16 cellular contexts compared by ENCODE assay signal in the genomic region with DNA sequence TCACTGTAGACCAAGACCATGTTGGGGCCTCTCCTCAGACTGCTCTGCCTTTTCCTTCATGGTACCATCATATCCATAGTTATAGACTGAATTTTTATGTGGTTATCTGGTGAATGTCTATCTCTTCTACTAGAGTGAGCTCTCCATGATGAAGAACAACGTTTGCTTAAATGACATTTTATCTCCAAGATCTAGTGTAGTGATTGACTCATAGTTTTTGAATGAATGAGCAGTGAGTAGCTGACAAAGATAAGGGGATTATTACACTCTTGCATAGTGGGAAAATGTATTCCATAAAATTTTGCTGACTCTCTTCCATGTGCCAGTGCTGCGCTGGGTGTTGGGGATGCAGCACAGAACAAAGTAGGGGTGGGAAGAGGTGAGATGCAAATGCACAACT.
"Had no signal": no experiment of that assay in that cellular context is flagged by ENCODE, and none has a peak within 500 bp of the region (broad histone marks: within the 10 kb centered on the region; RNA-seq: fewer than 3 reads in every experiment).

No MANE protein-coding gene starts in this region.

- H3K36me3 Mint-ChIP-seq: activated CD4-positive, alpha-beta memory T cell treated with anti-CD3 and anti-CD28 coated beads for 36 hours; activated naive CD8-positive, alpha-beta T cell had no signal

- H3K27ac Mint-ChIP-seq: activated CD4-positive, alpha-beta memory T cell treated with anti-CD3 and anti-CD28 coated beads for 36 hours; activated naive CD8-positive, alpha-beta T cell had no signal

- H3K4me1 ChIP-seq: suprapubic skin had no signal

- H3K36me3 ChIP-seq: cardiac muscle cell, gastrocnemius medialis, heart right ventricle, left lung, suprapubic skin, upper lobe of right lung had no signal

- H3K4me3 ChIP-seq: cardiac muscle cell, gastrocnemius medialis, heart right ventricle, left lung, suprapubic skin, upper lobe of right lung had no signal

- H3K27ac ChIP-seq: cardiac muscle cell, gastrocnemius medialis, heart right ventricle, left lung, suprapubic skin, upper lobe of right lung had no signal

- H3K9me3 ChIP-seq: gastrocnemius medialis, heart right ventricle, left lung, suprapubic skin, upper lobe of right lung had no signal

- DNase-seq: activated CD4-positive, alpha-beta memory T cell treated with anti-CD3 and anti-CD28 coated beads for 36 hours; activated gamma-delta T cell; activated T-cell treated with anti-CD3 and anti-CD28 coated beads, Interleukin-2, amount 50 U/mL, for 48 hours; aorta; gastrocnemius medialis; heart right ventricle; islet precursor cell; left lung; stimulated activated CD4-positive, alpha-beta T cell treated with anti-CD3 and anti-CD28 coated beads, Interleukin-2, amount 100 ng/mL, for 24 hours; stimulated activated naive CD4-positive, alpha-beta T cell treated with Interleukin-2 at 50 U/mL for 16 hours; upper lobe of right lung had no signal

- H3K27me3 ChIP-seq: cardiac muscle cell, gastrocnemius medialis, heart right ventricle, left lung, suprapubic skin, upper lobe of right lung had no signal

- H3K9me3 Mint-ChIP-seq: activated CD4-positive, alpha-beta memory T cell treated with anti-CD3 and anti-CD28 coated beads for 36 hours had no signal

- H3K4me3 Mint-ChIP-seq: activated CD4-positive, alpha-beta memory T cell treated with anti-CD3 and anti-CD28 coated beads for 36 hours; activated naive CD8-positive, alpha-beta T cell had no signal

- ATAC-seq: activated CD4-positive, CD25-positive, alpha-beta regulatory T cell treated with anti-CD3 and anti-CD28 coated beads, Interleukin-2, amount 50 U/mL, for 24 hours; gastrocnemius medialis; heart right ventricle; left lung; sciatic nerve; upper lobe of right lung had no signal
